Comparison of ENCODE assay signal across 13 cellular contexts in the genomic region with DNA sequence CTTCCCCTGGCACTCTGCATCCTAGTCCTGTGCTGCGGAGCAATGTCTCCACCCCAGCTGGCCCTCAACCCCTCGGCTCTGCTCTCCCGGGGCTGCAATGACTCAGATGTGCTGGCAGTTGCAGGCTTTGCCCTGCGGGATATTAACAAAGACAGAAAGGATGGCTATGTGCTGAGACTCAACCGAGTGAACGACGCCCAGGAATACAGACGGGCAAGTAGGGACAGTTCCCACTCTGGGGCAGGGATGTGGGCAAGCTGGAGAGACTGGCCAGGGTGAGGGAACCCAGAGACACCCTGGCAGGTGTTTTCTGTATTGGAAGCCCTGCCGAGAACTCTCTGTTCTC. TPM values are rescaled to one million over a fixed set of nuclear protein-coding genes. Genes with fewer than 3 reads are reported as not detected.
DNase-seq lines count a peak whose midpoint lies in the region; ATAC-seq and TF ChIP-seq lines count a peak whose summit lies in the region.
"Had no signal": no experiment of that assay in that cellular context is flagged by ENCODE, and none has a peak within 500 bp of the region (broad histone marks: within the 10 kb centered on the region; RNA-seq: fewer than 3 reads in every experiment).

No MANE protein-coding gene starts in this region.

- intact Hi-C loops in MCF 10A (cut with micrococcal nuclease) = no loop called here

- no peak for TF ChIP-seq CTCF in MCF 10A (IDR thresholded peaks at IDR 0.05; ENCODE audit: unreplicated experiment)
- TF ChIP-seq CTCF in type B pancreatic cell (conservative IDR thresholded peaks at IDR 0.05) = no peak

- DNase-seq in NCI-H345 (lab: John Stamatoyannopoulos, UW) (peak; percentile 14), NCI-H345 treated with DMSO at 0.1 percent for 48 hours (lab: John Stamatoyannopoulos, UW; ENCODE audit: unreplicated experiment) (no peak), MCF 10A (ENCODE audit: unreplicated experiment) (peak; percentile 96), iris pigment epithelial cell (ENCODE audit: low read depth) (peak; percentile 12), NCI-H510A treated with DMSO at 0.1 percent for 48 hours (lab: John Stamatoyannopoulos, UW) (no peak), SHP77 (lab: John Stamatoyannopoulos, UW) (no peak), type B pancreatic cell (ENCODE audit: extremely low spot score, unreplicated experiment) (no peak)
- DNase-seq: activated CD8-positive, alpha-beta memory T cell treated with anti-CD3 and anti-CD28 coated beads for 24 hours; amniotic stem cell; mucosa of descending colon had no signal

- H3K36me3 Mint-ChIP-seq in MCF 10A (ENCODE audit: insufficient read depth, unreplicated experiment) (no peaks in the 10 kb centered on the region), type B pancreatic cell (no peaks in the 10 kb centered on the region)

- CTCF ChIA-PET in MCF 10A (lab: Yijun Ruan, JAX) = interaction anchor here (1.3 to 2.5 kb wide), 2 partner anchors 23 to 30 kb away, joined by 4 to 12 read pairs; no protein-coding TSS in a partner anchor

- H3K9me3 Mint-ChIP-seq in MCF 10A (ENCODE audit: unreplicated experiment) (no peaks in the 10 kb centered on the region), type B pancreatic cell (peaks cover 4% of the 10 kb centered on the region)

- peaks cover 52% of the 10 kb centered on the region for H3K4me1 Mint-ChIP-seq in MCF 10A (ENCODE audit: insufficient read depth, unreplicated experiment)
- no peaks in the 10 kb centered on the region for H3K4me1 Mint-ChIP-seq in type B pancreatic cell (ENCODE audit: unreplicated experiment)

- no peaks in the 10 kb centered on the region for H3K27me3 Mint-ChIP-seq in MCF 10A (ENCODE audit: insufficient read depth, unreplicated experiment)
- peaks cover 55% of the 10 kb centered on the region for H3K27me3 Mint-ChIP-seq in type B pancreatic cell

- peak overlapping the region; percentile 53 for H3K27ac Mint-ChIP-seq in MCF 10A (ENCODE audit: low read depth, unreplicated experiment)
- no peak overlapping the region for H3K27ac Mint-ChIP-seq in type B pancreatic cell

- H3K4me3 Mint-ChIP-seq in MCF 10A (ENCODE audit: unreplicated experiment) = peak overlapping the region; percentile 28
- no peak overlapping the region for H3K4me3 Mint-ChIP-seq in type B pancreatic cell

- no TSS peak for BruUV-seq in MCF 10A (replicated peaks; lab: Mats Ljungman, UMichigan)

- POLR2A ChIA-PET in MCF 10A (lab: Yijun Ruan, JAX) = interaction anchor here (0.6 to 3.7 kb wide), 12 partner anchors 7 to 827 kb away, joined by 3 to 64 read pairs (median 5); a partner anchor contains a TSS

- ATAC-seq in HG02885 (IDR thresholded peaks at IDR 0.05; ENCODE audit: poor library complexity, unreplicated experiment) = no peak
- ATAC-seq: gastroesophageal sphincter, mucosa of descending colon had no signal

RNA-seq across cellular contexts. Expression of a gene that starts 0.2 kb away (rescaled TPM):
- total RNA-seq in MCF 10A (2022) (0.47 TPM in 1 of 2 replicates, not detected in the other), type B pancreatic cell (ENCODE audit: low replicate concordance) (not detected in 2 replicates)
- total RNA-seq: gastroesophageal sphincter, HT-29, mucosa of descending colon had no signal

RNA-seq across cellular contexts. Expression of a gene that starts 25.4 kb away (rescaled TPM):
- total RNA-seq in MCF 10A (2022) = 0.16 and 0.20 TPM in 2 replicates
- total RNA-seq in type B pancreatic cell (ENCODE audit: low replicate concordance) = not detected in 2 replicates
- total RNA-seq: gastroesophageal sphincter, HT-29, mucosa of descending colon had no signal

RNA-seq across cellular contexts. Expression of a gene that starts 27.6 kb away (rescaled TPM):
- total RNA-seq in MCF 10A (2022) (not detected in 2 replicates), type B pancreatic cell (ENCODE audit: low replicate concordance) (0.27 and 0.74 TPM in 2 replicates)
- total RNA-seq: gastroesophageal sphincter, HT-29, mucosa of descending colon had no signal

Comparison
In these comparisons a context has a peak if more than half of its experiments do, and no peak if none do; other contexts are left out.
1. DNase-seq: peak in NCI-H345 (single experiment), MCF 10A (single experiment) and iris pigment epithelial cell (single experiment); none in NCI-H345 treated with DMSO at 0.1 percent for 48 hours (single experiment), NCI-H510A treated with DMSO at 0.1 percent for 48 hours (single experiment), SHP77 (0 of 2) and type B pancreatic cell (single experiment).